Comparison of ENCODE assay signal across 21 cellular contexts in the genomic region with DNA sequence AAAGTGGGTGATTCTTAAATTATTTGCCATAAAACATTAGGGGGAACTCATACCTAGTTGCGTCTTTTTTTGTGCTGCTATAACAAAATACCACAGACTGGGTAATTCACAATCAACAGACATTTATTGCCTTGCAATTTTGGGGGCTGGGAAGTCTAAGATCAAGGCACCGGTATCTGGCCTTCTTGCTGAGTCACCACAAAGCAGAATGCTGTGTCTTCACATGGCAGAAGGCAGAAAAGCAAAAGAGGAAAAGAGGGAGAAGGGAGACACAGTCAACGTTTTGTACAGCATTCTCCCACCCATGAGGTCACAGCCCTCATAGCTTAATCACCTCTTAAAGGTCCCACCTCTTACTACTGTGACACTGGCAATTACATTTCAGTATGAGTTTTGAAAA.
"Had no signal": no experiment of that assay in that cellular context is flagged by ENCODE, and none has a peak within 500 bp of the region (broad histone marks: within the 10 kb centered on the region; RNA-seq: fewer than 3 reads in every experiment).

No MANE protein-coding gene starts in this region.

- H3K36me3 ChIP-seq: esophagus squamous epithelium, prostate gland, thoracic aorta, transverse colon had no signal

- H3K4me3 ChIP-seq: esophagus squamous epithelium, gastroesophageal sphincter, lung, prostate gland, sigmoid colon, skin epidermis, thoracic aorta, transverse colon had no signal

- H3K27ac ChIP-seq: esophagus squamous epithelium, gastroesophageal sphincter, parathyroid adenoma, prostate gland, sigmoid colon, skin epidermis, thoracic aorta, transverse colon had no signal

- H3K4me1 ChIP-seq: esophagus squamous epithelium, parathyroid adenoma, prostate gland, sigmoid colon, transverse colon had no signal

- H3K27ac Mint-ChIP-seq: effector memory CD8-positive, alpha-beta T cell had no signal

- H2AFZ ChIP-seq: parathyroid adenoma had no signal

- H3K27me3 ChIP-seq: esophagus squamous epithelium, gastroesophageal sphincter, sigmoid colon, transverse colon had no signal

- H3K79me2 ChIP-seq: parathyroid adenoma had no signal

- H3K4me1 Mint-ChIP-seq: stimulated activated naive B cell treated with anti-CD40 and anti-IgM and Interleukin-4, amounts not matched to agents 10 μg/mL and 1 μg/mL and 100 μg/mL, for 72 hours; stimulated activated naive CD8-positive, alpha-beta T cell treated with anti-CD3 and anti-CD28 coated beads, Interleukin-15, amount 100 ng/mL, for 72 hours had no signal

- H3K4me3 Mint-ChIP-seq: effector memory CD8-positive, alpha-beta T cell; naive thymus-derived CD4-positive, alpha-beta T cell; nephron progenitor cell; stimulated activated naive B cell treated with anti-CD40 and anti-IgM and Interleukin-4, amounts not matched to agents 10 μg/mL and 1 μg/mL and 100 μg/mL, for 72 hours; stimulated activated naive CD8-positive, alpha-beta T cell treated with anti-CD3 and anti-CD28 coated beads, Interleukin-15, amount 100 ng/mL, for 72 hours had no signal

- H3K9me3 ChIP-seq: esophagus squamous epithelium, gastroesophageal sphincter, prostate gland, sigmoid colon, thoracic aorta, transverse colon had no signal

- DNase-seq: effector memory CD8-positive, alpha-beta T cell; esophagus squamous epithelium; foreskin fibroblast; glutamatergic neuron; left colon; left ventricle myocardium superior; naive thymus-derived CD4-positive, alpha-beta T cell; nephron progenitor cell; sigmoid colon; stimulated activated CD4-positive, alpha-beta T cell treated with anti-CD3 and anti-CD28 coated beads, Interleukin-2, amount 100 ng/mL, for 24 hours; stimulated activated CD4-positive, alpha-beta T cell treated with anti-CD3 and anti-CD28 coated beads, Interleukin-4, amount 100 ng/mL, for 4 hours; stimulated activated naive B cell treated with anti-CD40 and anti-IgM and Interleukin-4, amounts not matched to agents 10 μg/mL and 1 μg/mL and 100 μg/mL, for 72 hours; stimulated activated naive CD8-positive, alpha-beta T cell treated with anti-CD3 and anti-CD28 coated beads, Interleukin-15, amount 100 ng/mL, for 72 hours; substantia nigra; transverse colon had no signal

- H3K36me3 Mint-ChIP-seq: stimulated activated naive B cell treated with anti-CD40 and anti-IgM and Interleukin-4, amounts not matched to agents 10 μg/mL and 1 μg/mL and 100 μg/mL, for 72 hours had no signal

- H3K27me3 Mint-ChIP-seq: stimulated activated naive B cell treated with anti-CD40 and anti-IgM and Interleukin-4, amounts not matched to agents 10 μg/mL and 1 μg/mL and 100 μg/mL, for 72 hours; stimulated activated naive CD8-positive, alpha-beta T cell treated with anti-CD3 and anti-CD28 coated beads, Interleukin-15, amount 100 ng/mL, for 72 hours had no signal

- H3K9ac ChIP-seq: parathyroid adenoma had no signal
